Comparison of ENCODE assay signal across 8 cellular contexts in the genomic region with DNA sequence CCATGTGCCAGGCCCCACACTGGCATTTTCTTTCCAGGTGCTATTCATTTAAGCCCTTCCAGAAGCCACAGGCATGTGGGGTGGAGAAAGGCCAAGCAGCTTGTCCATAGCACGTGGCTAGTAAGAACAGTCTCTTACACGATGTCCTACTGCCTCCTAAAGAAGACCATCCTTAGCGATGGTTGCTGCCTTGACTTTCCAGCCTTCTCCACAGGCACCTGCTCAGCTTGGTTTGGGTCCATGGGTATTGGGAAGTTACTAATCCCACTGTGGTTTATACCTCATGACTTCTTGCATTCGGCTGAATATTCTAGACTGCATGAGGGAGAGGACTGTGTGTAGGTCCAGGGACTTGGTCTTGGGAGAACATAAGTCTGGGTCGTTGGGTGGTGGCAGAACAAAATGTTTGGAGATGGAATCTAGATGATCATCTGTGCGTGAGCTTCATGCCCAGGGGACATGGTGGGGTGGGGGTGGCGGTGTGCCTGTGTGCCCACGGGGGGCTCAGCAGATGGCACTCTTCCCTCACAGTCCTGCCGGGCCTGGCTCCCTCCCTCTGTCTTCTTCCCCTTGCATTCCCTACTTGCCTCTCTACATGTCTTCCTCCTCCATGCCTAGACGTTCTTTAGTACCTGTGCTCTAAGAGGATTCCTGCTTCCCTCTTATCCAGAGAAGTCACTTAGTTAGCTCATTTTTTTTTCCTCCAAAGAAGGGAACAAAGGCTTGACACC. TPM values are rescaled to one million over a fixed set of nuclear protein-coding genes. Genes with fewer than 3 reads are reported as not detected.
A peak's percentile ranks its signal among the peaks of the same experiment; 100 is the strongest.
DNase-seq lines count a peak whose midpoint lies in the region; ATAC-seq and TF ChIP-seq lines count a peak whose summit lies in the region.

No MANE protein-coding gene starts in this region.

- H3K36me3 Mint-ChIP-seq in neural crest cell (ENCODE audit: low read depth), result no peaks in the 10 kb centered on the region

- H3K27ac Mint-ChIP-seq in neural crest cell (ENCODE audit: unreplicated experiment), result no peak overlapping the region

- ATAC-seq in HG03139 (IDR thresholded peaks at IDR 0.05; ENCODE audit: unreplicated experiment), result no peak

- no peak overlapping the region for H3K27ac ChIP-seq in RWPE1

- POLR2A ChIA-PET in RWPE1 (lab: Yijun Ruan, JAX; ENCODE audit: low non-redundant PET), result no interaction called here

- TF ChIP-seq CTCF in neural crest cell (conservative IDR thresholded peaks at IDR 0.05) (peak; percentile 41), RWPE1 (conservative IDR thresholded peaks at IDR 0.05; ENCODE audit: low read depth) (no peak)

- CTCF ChIA-PET in RWPE1 (lab: Yijun Ruan, JAX), result interaction anchor here (0.7 to 1.7 kb wide), 4 partner anchors 9 to 268 kb away, joined by 3 to 6 read pairs (median 4); no protein-coding TSS in a partner anchor

- peak; percentile 15 for DNase-seq in activated CD4-positive, alpha-beta T cell treated with anti-CD3 and anti-CD28 coated beads for 1 hour
- DNase-seq in activated CD4-positive, alpha-beta T cell treated with anti-CD3 and anti-CD28 coated beads, Interleukin-2, amount 50 U/mL, for 1 hour, result no peak
- peak; percentile 80 for DNase-seq in NCI-H69 (lab: John Stamatoyannopoulos, UW)
- peak; percentile 46 for DNase-seq in cerebellar cortex (ENCODE audit: low spot score)
- no peak for DNase-seq in neural crest cell (ENCODE audit: low read depth, low spot score)
- DNase-seq in RWPE1 (ENCODE audit: low spot score), result no peak
- DNase-seq in AG20443 (ENCODE audit: low spot score), result no peak

- H3K4me1 Mint-ChIP-seq in neural crest cell, result peaks cover 14% of the 10 kb centered on the region

- no peaks in the 10 kb centered on the region for H3K9me3 Mint-ChIP-seq in neural crest cell

- H3K4me3 Mint-ChIP-seq in neural crest cell, result no peak overlapping the region

- H3K27me3 Mint-ChIP-seq in neural crest cell (ENCODE audit: low read depth), result no peaks in the 10 kb centered on the region

RNA-seq across cellular contexts. Expression of a gene that starts 49.1 kb away (rescaled TPM):
- 0.42 TPM in 1 of 2 replicates, not detected in the other for total RNA-seq in neural crest cell

Comparison
In these comparisons a context has a peak if more than half of its experiments do, and no peak if none do; other contexts are left out.
1. DNase-seq: peak in activated CD4-positive, alpha-beta T cell treated with anti-CD3 and anti-CD28 coated beads for 1 hour (single experiment), NCI-H69 (single experiment) and cerebellar cortex (single experiment); none in activated CD4-positive, alpha-beta T cell treated with anti-CD3 and anti-CD28 coated beads, Interleukin-2, amount 50 U/mL, for 1 hour (single experiment), neural crest cell (single experiment), RWPE1 (single experiment) and AG20443 (single experiment).